Comparison of ENCODE assay signal across 29 cellular contexts in the genomic region with DNA sequence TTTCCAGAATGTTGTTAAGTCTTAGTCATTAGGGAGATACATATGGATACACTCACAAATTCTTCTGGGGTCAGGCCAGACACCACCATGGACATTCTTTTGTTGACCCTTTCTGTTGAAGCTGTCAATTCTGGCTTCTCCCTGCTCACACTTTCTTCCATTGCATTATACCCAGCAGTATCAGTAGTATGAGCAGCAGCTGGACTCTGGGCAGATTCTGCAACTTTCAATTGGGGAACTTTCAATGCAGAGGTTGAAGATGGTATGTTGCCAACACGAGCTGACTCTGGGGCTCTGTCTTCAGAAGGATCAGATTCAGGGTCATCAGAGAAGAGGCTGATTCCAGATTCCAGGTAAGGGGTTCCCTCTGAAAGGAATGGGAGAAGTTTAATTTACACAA.
"Had no signal": no experiment of that assay in that cellular context is flagged by ENCODE, and none has a peak within 500 bp of the region (broad histone marks: within the 10 kb centered on the region; RNA-seq: fewer than 3 reads in every experiment).

No MANE protein-coding gene starts in this region.

- H3K27ac ChIP-seq: lower lobe of right lung, pancreas, prostate gland, sigmoid colon, spleen, suprapubic skin, thoracic aorta, tibial artery, upper lobe of right lung had no signal

- H3K4me3 ChIP-seq: lower lobe of right lung, pancreas, prostate gland, sigmoid colon, spleen, suprapubic skin, thoracic aorta, tibial artery, upper lobe of right lung had no signal

- H3K36me3 ChIP-seq: lower lobe of right lung, pancreas, prostate gland, sigmoid colon, suprapubic skin, thoracic aorta, tibial artery, upper lobe of right lung had no signal

- ATAC-seq: left colon; lower lobe of right lung; naive thymus-derived CD8-positive, alpha-beta T cell; pancreas; stimulated activated effector memory CD8-positive, alpha-beta T cell treated with anti-CD3 and anti-CD28 coated beads, Interleukin-12 subunit alpha, Interleukin-12 subunit beta, amount 100 ng/mL, for 72 hours; upper lobe of right lung had no signal

- H3K27ac Mint-ChIP-seq: immature natural killer cell; naive thymus-derived CD8-positive, alpha-beta T cell; nephron; stimulated activated effector memory CD8-positive, alpha-beta T cell treated with anti-CD3 and anti-CD28 coated beads, Interleukin-12 subunit alpha, Interleukin-12 subunit beta, amount 100 ng/mL, for 72 hours; stimulated activated naive CD8-positive, alpha-beta T cell treated with anti-CD3 and anti-CD28 coated beads, Interleukin-15, Interleukin-2, amounts not matched to agents 100 ng/mL and 50 ng/mL, for 24 hours had no signal

- H3K4me3 Mint-ChIP-seq: immature natural killer cell; naive thymus-derived CD8-positive, alpha-beta T cell; nephron; neural crest cell; stimulated activated effector memory CD8-positive, alpha-beta T cell treated with anti-CD3 and anti-CD28 coated beads, Interleukin-12 subunit alpha, Interleukin-12 subunit beta, amount 100 ng/mL, for 72 hours; stimulated activated naive CD8-positive, alpha-beta T cell treated with anti-CD3 and anti-CD28 coated beads, Interleukin-15, Interleukin-2, amounts not matched to agents 100 ng/mL and 50 ng/mL, for 24 hours had no signal

- DNase-seq: hypothalamus; immature natural killer cell; kidney; left colon; left ventricle myocardium superior; lower lobe of right lung; mammary epithelial cell; mesenchymal stem cell; naive thymus-derived CD8-positive, alpha-beta T cell; nucleus accumbens; pancreas; posterior cingulate gyrus; retina; right cardiac atrium; sigmoid colon; small intestine; spleen; stimulated activated CD4-positive, alpha-beta T cell treated with anti-CD3 and anti-CD28 coated beads, Interleukin-4, amount 100 ng/mL, for 24 hours; stimulated activated naive CD4-positive, alpha-beta T cell; tibial artery; trophoblast cell; upper lobe of right lung had no signal

- H3K4me1 Mint-ChIP-seq: immature natural killer cell; naive thymus-derived CD8-positive, alpha-beta T cell; nephron; stimulated activated effector memory CD8-positive, alpha-beta T cell treated with anti-CD3 and anti-CD28 coated beads, Interleukin-12 subunit alpha, Interleukin-12 subunit beta, amount 100 ng/mL, for 72 hours had no signal

- H3K4me1 ChIP-seq: lower lobe of right lung, pancreas, prostate gland, sigmoid colon, spleen, suprapubic skin, tibial artery, upper lobe of right lung had no signal

- H3K9me3 ChIP-seq: lower lobe of right lung, pancreas, prostate gland, sigmoid colon, spleen, suprapubic skin, thoracic aorta, tibial artery, upper lobe of right lung had no signal

- H3K27me3 Mint-ChIP-seq: naive thymus-derived CD8-positive, alpha-beta T cell; stimulated activated naive CD8-positive, alpha-beta T cell treated with anti-CD3 and anti-CD28 coated beads, Interleukin-15, Interleukin-2, amounts not matched to agents 100 ng/mL and 50 ng/mL, for 24 hours had no signal

- H3K27me3 ChIP-seq: pancreas, sigmoid colon, spleen, suprapubic skin, tibial artery, upper lobe of right lung had no signal

- H3K9me3 Mint-ChIP-seq: immature natural killer cell; naive thymus-derived CD8-positive, alpha-beta T cell; nephron; neural crest cell; stimulated activated effector memory CD8-positive, alpha-beta T cell treated with anti-CD3 and anti-CD28 coated beads, Interleukin-12 subunit alpha, Interleukin-12 subunit beta, amount 100 ng/mL, for 72 hours; stimulated activated naive CD8-positive, alpha-beta T cell treated with anti-CD3 and anti-CD28 coated beads, Interleukin-15, Interleukin-2, amounts not matched to agents 100 ng/mL and 50 ng/mL, for 24 hours had no signal
